ENCODE assay signal across 28 cellular contexts in genomic region chr19:55047951-55048350, GRCh38. TPM values are rescaled to one million over a fixed set of nuclear protein-coding genes. Genes with fewer than 3 reads are reported as not detected.
A peak's percentile ranks its signal among the peaks of the same experiment; 100 is the strongest.
DNase-seq lines count a peak whose midpoint lies in the region; ATAC-seq, FAIRE-seq and TF ChIP-seq lines count a peak whose summit lies in the region.
"Had no signal": no experiment of that assay in that cellular context is flagged by ENCODE, and none has a peak within 500 bp of the region (broad histone marks: within the 10 kb centered on the region; RNA-seq: fewer than 3 reads in every experiment).

No MANE protein-coding gene starts in this region.

- H3K36me3 Mint-ChIP-seq in GM23338 (ENCODE audit: low read depth), result peaks cover 56% of the 10 kb centered on the region

- TF ChIP-seq CTCF in GM23338 (conservative IDR thresholded peaks at IDR 0.05; ENCODE audit: low read depth in 2 of 2), result no peak
- no peak for TF ChIP-seq CTCF in PC-3 (conservative IDR thresholded peaks at IDR 0.05; ENCODE audit: low read depth, low read length)
- no peak for TF ChIP-seq CTCF in kidney (IDR thresholded peaks at IDR 0.05; ENCODE audit: borderline replicate concordance, extremely low read depth, insufficient read depth)
- no peak for TF ChIP-seq CTCF in osteoblast (IDR thresholded peaks at IDR 0.05; ENCODE audit: extremely low read depth, low read depth, low read length)

- H3K79me2 ChIP-seq in GM23338 (replicated peaks; ENCODE audit: insufficient read depth) (no peaks in the 10 kb centered on the region), PC-3 (ENCODE audit: low read length) (peaks cover 7% of the 10 kb centered on the region; the same call in 1 of the 2 replicates), osteoblast (ENCODE audit: insufficient read depth, low read length) (no peaks in the 10 kb centered on the region)

- H3K4me1 Mint-ChIP-seq in GM23338, result no peaks in the 10 kb centered on the region
- H3K4me1 Mint-ChIP-seq: B cell had no signal

- intact Hi-C loops in PC-3 (cut with micrococcal nuclease) (no loop called here), kidney (cut with DNase I) (no loop called here)

- CTCF ChIA-PET in PC-3 (lab: Charles Lee), result no interaction called here

- H3K9me2 ChIP-seq in GM23338 (ENCODE audit: insufficient read depth), result no peaks in the 10 kb centered on the region
- H3K9me2 ChIP-seq in PC-3 (replicated peaks; ENCODE audit: low read length), result no peaks in the 10 kb centered on the region

- H3K27ac Mint-ChIP-seq in GM23338, result no peak overlapping the region
- H3K27ac Mint-ChIP-seq: B cell; CD4-positive, alpha-beta T cell; CD8-positive, alpha-beta T cell had no signal

- no peaks in the 10 kb centered on the region for H3K27me3 Mint-ChIP-seq in GM23338 (ENCODE audit: insufficient read depth, low read depth, poor library complexity)
- H3K27me3 Mint-ChIP-seq: B cell; CD4-positive, alpha-beta T cell had no signal

- DNase-seq in GM23338 (ENCODE audit: low spot score) (no peak), PC-3 (no peak), kidney (peak; percentile 20), osteoblast (ENCODE audit: insufficient read length, low spot score, missing footprints) (peak; percentile 43)
- DNase-seq: AML-193; CD4-positive, alpha-beta T cell; CD8-positive, alpha-beta T cell; COR-L47; DMS 273 treated with DMSO at 0.1 percent for 48 hours; DMS153; DMS53; DMS79; DND-41; EL; GF-D8 had no signal

- POLR2A ChIA-PET in PC-3 (lab: Charles Lee; ENCODE audit: unreplicated experiment), result no interaction called here

- no peaks in the 10 kb centered on the region for H3K9me3 Mint-ChIP-seq in GM23338
- H3K9me3 Mint-ChIP-seq: CD4-positive, alpha-beta T cell; CD8-positive, alpha-beta T cell had no signal

- peaks cover 12% of the 10 kb centered on the region for H3K36me3 ChIP-seq in GM23338 (ENCODE audit: insufficient read depth)
- peaks cover 51% of the 10 kb centered on the region for H3K36me3 ChIP-seq in PC-3 (ENCODE audit: low read depth, low read length)
- peaks cover 17 to 40% of the 10 kb centered on the region in 2 donors for H3K36me3 ChIP-seq in kidney (ENCODE audit: control insufficient read depth in 1 of 2, insufficient read depth in 2 of 2, low read length in 2 of 2)
- H3K36me3 ChIP-seq in osteoblast (ENCODE audit: insufficient read depth, low read length), result peaks cover 22% of the 10 kb centered on the region

- H3K27me3 ChIP-seq in GM23338 (ENCODE audit: insufficient read depth) (no peaks in the 10 kb centered on the region), PC-3 (ENCODE audit: low read length) (no peaks in the 10 kb centered on the region), osteoblast (ENCODE audit: insufficient read depth, low read length) (no peaks in the 10 kb centered on the region)

- no peak for FAIRE-seq in kidney (lab: Jason Lieb, UNC)
- FAIRE-seq: A549, GM12891, GM19239 had no signal

- H3K9me3 ChIP-seq in PC-3 (ENCODE audit: low read length), result no peaks in the 10 kb centered on the region
- no peaks in the 10 kb centered on the region for H3K9me3 ChIP-seq in kidney (ENCODE audit: control insufficient read depth in 1 of 2, low read length in 2 of 2)
- H3K9me3 ChIP-seq in osteoblast (ENCODE audit: low read depth, low read length), result no peaks in the 10 kb centered on the region
- H3K9me3 ChIP-seq: A549; BLaER1 treated with 17β-estradiol and CSF1 and Interleukin-3, amounts not matched to agents 10 nM and 100 nM had no signal

- H4K20me1 ChIP-seq in GM23338 (replicated peaks; ENCODE audit: insufficient read depth), result peaks cover 17% of the 10 kb centered on the region
- no peaks in the 10 kb centered on the region for H4K20me1 ChIP-seq in PC-3 (ENCODE audit: low read length)
- H4K20me1 ChIP-seq in osteoblast (ENCODE audit: insufficient read depth, low read length), result no peaks in the 10 kb centered on the region

- H3K9ac ChIP-seq in PC-3 (ENCODE audit: low read length) (no peak overlapping the region), kidney (ENCODE audit: low read length in 2 of 2) (no peak overlapping the region)
- H3K9ac ChIP-seq: BLaER1 treated with 17β-estradiol and CSF1 and Interleukin-3, amounts not matched to agents 10 nM and 100 nM had no signal

- no peak overlapping the region for H3K4me2 ChIP-seq in GM23338
- no peak overlapping the region for H3K4me2 ChIP-seq in PC-3 (ENCODE audit: low read length)
- H3K4me2 ChIP-seq in osteoblast (ENCODE audit: insufficient read depth, low read length), result no peak overlapping the region
- H3K4me2 ChIP-seq: A549; BLaER1 treated with 17β-estradiol and CSF1 and Interleukin-3, amounts not matched to agents 10 nM and 100 nM had no signal

- H3F3A ChIP-seq in GM23338 (replicated peaks; ENCODE audit: low read depth) (no peaks in the 10 kb centered on the region), PC-3 (ENCODE audit: low read length, unreplicated experiment) (no peaks in the 10 kb centered on the region)

- 0 out of 2 replicates have a peak overlapping the region, but pooled peaks have one; percentile 19 for H3K27ac ChIP-seq in GM23338 (ENCODE audit: low read depth)
- H3K27ac ChIP-seq in PC-3 (ENCODE audit: low read length), result no peak overlapping the region
- no peak overlapping the region for H3K27ac ChIP-seq in kidney (ENCODE audit: low read depth in 2 of 2, low read length in 2 of 2)
- H3K27ac ChIP-seq in osteoblast (ENCODE audit: low read depth, low read length), result no peak overlapping the region
- H3K27ac ChIP-seq: 22Rv1; A549; BLaER1 treated with 17β-estradiol and CSF1 and Interleukin-3, amounts not matched to agents 10 nM and 100 nM; C4-2B had no signal

- no peak overlapping the region for H3K4me3 Mint-ChIP-seq in GM23338
- H3K4me3 Mint-ChIP-seq: B cell; CD4-positive, alpha-beta T cell; CD8-positive, alpha-beta T cell had no signal

- TSS peak; percentile 4 for BruUV-seq in PC-3 (replicated peaks; lab: Mats Ljungman, UMichigan)

- no peak for ATAC-seq in GM23338
- no peak for ATAC-seq in PC-3
- ATAC-seq in GM21529 (IDR thresholded peaks at IDR 0.05; ENCODE audit: unreplicated experiment), result no peak
- no peak for ATAC-seq in GM21576 (IDR thresholded peaks at IDR 0.05; ENCODE audit: unreplicated experiment)
- no peak for ATAC-seq in HG02763 (IDR thresholded peaks at IDR 0.05; ENCODE audit: unreplicated experiment)
- ATAC-seq in HG03565 (IDR thresholded peaks at IDR 0.05; ENCODE audit: unreplicated experiment), result no peak
- ATAC-seq: A549; CD8-positive, alpha-beta T cell had no signal

- H2AFZ ChIP-seq in GM23338 (no peak overlapping the region), PC-3 (ENCODE audit: low read length) (no peak overlapping the region), osteoblast (ENCODE audit: low read length) (no peak overlapping the region)

- H3K4me1 ChIP-seq in GM23338 (ENCODE audit: insufficient read depth) (no peaks in the 10 kb centered on the region), PC-3 (ENCODE audit: insufficient read depth, low read length) (no peaks in the 10 kb centered on the region), kidney (ENCODE audit: control insufficient read depth in 1 of 2, insufficient read depth in 1 of 2, low read depth in 1 of 2, low read length in 2 of 2) (no peaks in the 10 kb centered on the region), osteoblast (ENCODE audit: insufficient read depth, low read length) (no peaks in the 10 kb centered on the region)
- H3K4me1 ChIP-seq: A549 had no signal

- H3K4me3 ChIP-seq in GM23338 (no peak overlapping the region), PC-3 (ENCODE audit: low read length) (no peak overlapping the region), kidney (ENCODE audit: low read length in 2 of 2) (no peak overlapping the region), osteoblast (ENCODE audit: insufficient read depth, low read length) (no peak overlapping the region)
- H3K4me3 ChIP-seq: A549; BLaER1 treated with 17β-estradiol and CSF1 and Interleukin-3, amounts not matched to agents 10 nM and 100 nM had no signal

TF ChIP-seq in GM23338, 12 proteins besides CTCF, POLR2A, EP300 and RAD21 (continues in another document):
- TF ChIP-seq ZNF114 (CRISPR knock-in tag; IDR thresholded peaks at IDR 0.05) (no peak), CREB1 (CRISPR knock-in tag; IDR thresholded peaks at IDR 0.05; ENCODE audit: low read depth) (no peak), STAT1 (IDR thresholded peaks at IDR 0.05; ENCODE audit: unreplicated experiment) (no peak), EZH2 (IDR thresholded peaks at IDR 0.05; ENCODE audit: low read depth, unreplicated experiment) (no peak), POLR2AphosphoS5 (IDR thresholded peaks at IDR 0.05; ENCODE audit: low read depth) (no peak; the same call in 1 of the 2 replicates)

RNA-seq across cellular contexts. Expression of gene GP6, which starts 9.9 kb away (rescaled TPM):
- total RNA-seq in GM23338 (2014; rRNA removed; shearing (Covaris generic)), result 0.17 TPM in 1 of 2 replicates, not detected in the other
- polyA plus RNA-seq in GM23338 (2016; fragmentation: Nextera tagmentation; extraction: Ambion mirVana), result 1.3 TPM in 2 replicates
- 0.58 TPM in 1 of 2 replicates, not detected in the other for total RNA-seq in PC-3 (2014; rRNA removed)
- 0.35 TPM for total RNA-seq in kidney
- 0.73 TPM for polyA plus RNA-seq in kidney (ENCODE audit: insufficient read depth, low read depth, low replicate concordance)
- total RNA-seq in osteoblast, result not detected in 2 replicates
- total RNA-seq: G401 had no signal
- polyA plus RNA-seq: BJ had no signal

RNA-seq across cellular contexts. Expression of gene RDH13, which starts 15.0 kb away (rescaled TPM):
- total RNA-seq in GM23338 (2014; rRNA removed; shearing (Covaris generic)), result 32.3 and 36.5 TPM in 2 replicates
- polyA plus RNA-seq in GM23338 (2016; fragmentation: Nextera tagmentation; extraction: Ambion mirVana), result 23.0 and 28.0 TPM in 2 replicates
- total RNA-seq in PC-3 (2014; rRNA removed), result 80.4 and 85.7 TPM in 2 replicates
- total RNA-seq in kidney, result 38.7 TPM
- polyA plus RNA-seq in kidney (ENCODE audit: insufficient read depth, low read depth, low replicate concordance), result 24.9 TPM
- 9.7 and 12.7 TPM in 2 replicates for total RNA-seq in osteoblast

RNA-seq across cellular contexts. Expression of gene EPS8L1, which starts 27.7 kb away (rescaled TPM):
- 40.6 and 47.5 TPM in 2 replicates for total RNA-seq in GM23338 (2014; rRNA removed; shearing (Covaris generic))
- 51.2 and 61.3 TPM in 2 replicates for polyA plus RNA-seq in GM23338 (2016; fragmentation: Nextera tagmentation; extraction: Ambion mirVana)
- total RNA-seq in PC-3 (2014; rRNA removed), result 75.3 and 75.8 TPM in 2 replicates
- 95.0 TPM for total RNA-seq in kidney
- 45.4 TPM for polyA plus RNA-seq in kidney (ENCODE audit: insufficient read depth, low read depth, low replicate concordance)
- 0.29 and 1.1 TPM in 2 replicates for total RNA-seq in osteoblast

Comparison
In these comparisons a context has a peak if more than half of its experiments do, and no peak if none do; other contexts are left out.
1. DNase-seq: peak in kidney (single experiment) and osteoblast (single experiment); none in GM23338 (single experiment) and PC-3 (single experiment).
2. RNA of gene EPS8L1, which starts 27.7 kb away (total RNA-seq): 95.0 TPM in kidney (single experiment), 75.3 to 75.8 TPM in PC-3 and 40.6 to 47.5 TPM in GM23338; 0.29 to 1.1 TPM in osteoblast; every median in the first group is over 10 times any median in the second.